In the genomic region with DNA sequence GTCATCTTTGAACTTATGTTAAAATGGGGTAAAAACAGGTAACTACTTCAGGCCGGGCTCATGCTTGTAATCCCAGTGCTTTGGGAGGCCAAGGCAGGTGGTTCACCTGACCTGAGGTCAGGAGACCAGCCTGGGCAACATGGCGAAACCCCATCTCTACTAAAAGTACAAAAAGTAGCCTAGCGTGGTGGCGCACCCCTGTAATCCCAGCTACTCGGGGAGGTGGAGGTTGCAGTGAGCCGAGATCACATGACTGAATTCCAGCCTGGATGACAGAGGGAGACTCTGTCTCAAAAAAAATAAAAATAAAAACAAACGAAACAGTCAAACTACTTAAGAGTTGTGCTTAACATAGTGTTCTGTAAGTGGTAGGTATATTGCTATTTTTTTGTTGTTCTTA, we compare ENCODE assay signal across 9 cellular contexts. TPM values are rescaled to one million over a fixed set of nuclear protein-coding genes. Genes with fewer than 3 reads are reported as not detected.
DNase-seq lines count a peak whose midpoint lies in the region; ATAC-seq, FAIRE-seq and TF ChIP-seq lines count a peak whose summit lies in the region.
"Had no signal": no experiment of that assay in that cellular context is flagged by ENCODE, and none has a peak within 500 bp of the region (broad histone marks: within the 10 kb centered on the region; RNA-seq: fewer than 3 reads in every experiment).

No MANE protein-coding gene starts in this region.

- H3K36me3 Mint-ChIP-seq in T-helper 2 cell treated with Interferon-gamma antibody and Interleukin-4, amounts not matched to agents 5 μg/mL and 100 μg/mL, for 36 hours (ENCODE audit: low read depth) = peaks cover 51% of the 10 kb centered on the region
- H3K36me3 Mint-ChIP-seq in activated naive CD8-positive, alpha-beta T cell treated with anti-CD3 and anti-CD28 coated beads, Interleukin-2, amount 10 ng/mL, durations not matched to agents 7 days and 5 days = peaks cover 34% of the 10 kb centered on the region

- H3K4me1 ChIP-seq in kidney (ENCODE audit: control insufficient read depth in 1 of 2, insufficient read depth in 1 of 2, low read depth in 1 of 2, low read length in 2 of 2) (peaks cover 0 to 3% of the 10 kb centered on the region in 2 donors), stomach (peaks cover 0 to 72% (median 47%) of the 10 kb centered on the region in 4 donors)

- no peak overlapping the region for H3K9ac ChIP-seq in kidney (ENCODE audit: low read length in 2 of 2)

- intact Hi-C loops in kidney (cut with DNase I) (no loop called here), stomach (cut with DNase I; ENCODE audit: low total_unique reads) (no loop called here)

- H3K27ac ChIP-seq in kidney (ENCODE audit: low read depth in 2 of 2, low read length in 2 of 2) (no peak overlapping the region), stomach (peak overlapping the region; percentile 2 to 100 (median 100))

- H3K4me3 ChIP-seq in kidney (ENCODE audit: low read length in 2 of 2) = peak overlapping the region; percentile 88 to 89
- peak overlapping the region; percentile 64 to 88 (median 78) for H3K4me3 ChIP-seq in stomach

- H3K27me3 Mint-ChIP-seq in T-helper 2 cell treated with Interferon-gamma antibody and Interleukin-4, amounts not matched to agents 5 μg/mL and 100 μg/mL, for 36 hours (ENCODE audit: low read depth) = peaks cover 3% of the 10 kb centered on the region
- H3K27me3 Mint-ChIP-seq in activated naive CD8-positive, alpha-beta T cell treated with anti-CD3 and anti-CD28 coated beads, Interleukin-2, amount 10 ng/mL, durations not matched to agents 7 days and 5 days = no peaks in the 10 kb centered on the region

- H3K9me3 ChIP-seq in kidney (ENCODE audit: control insufficient read depth in 1 of 2, low read length in 2 of 2) (no peaks in the 10 kb centered on the region), stomach (no peaks in the 10 kb centered on the region)

- POLR2A ChIA-PET in activated naive CD8-positive, alpha-beta T cell treated with anti-CD3 and anti-CD28 coated beads, Interleukin-2, amount 10 ng/mL, durations not matched to agents 7 days and 5 days (lab: Charles Lee) = interaction anchor here (0.6 to 1.2 kb wide), 2 partner anchors 25 to 47 kb away, joined by 3 to 5 read pairs; no protein-coding TSS in a partner anchor

- H3K4me1 Mint-ChIP-seq in T-helper 2 cell treated with Interferon-gamma antibody and Interleukin-4, amounts not matched to agents 5 μg/mL and 100 μg/mL, for 36 hours (ENCODE audit: low read depth) = peaks cover 34% of the 10 kb centered on the region
- H3K4me1 Mint-ChIP-seq in activated naive CD8-positive, alpha-beta T cell treated with anti-CD3 and anti-CD28 coated beads, Interleukin-2, amount 10 ng/mL, durations not matched to agents 7 days and 5 days = peaks cover 25% of the 10 kb centered on the region

- H3K9me3 Mint-ChIP-seq in T-helper 2 cell treated with Interferon-gamma antibody and Interleukin-4, amounts not matched to agents 5 μg/mL and 100 μg/mL, for 36 hours = no peaks in the 10 kb centered on the region
- H3K9me3 Mint-ChIP-seq in activated naive CD8-positive, alpha-beta T cell treated with anti-CD3 and anti-CD28 coated beads, Interleukin-2, amount 10 ng/mL, durations not matched to agents 7 days and 5 days = no peaks in the 10 kb centered on the region

- H3K4me3 Mint-ChIP-seq in T-helper 2 cell treated with Interferon-gamma antibody and Interleukin-4, amounts not matched to agents 5 μg/mL and 100 μg/mL, for 36 hours = peak overlapping the region; percentile 92
- H3K4me3 Mint-ChIP-seq in activated naive CD8-positive, alpha-beta T cell treated with anti-CD3 and anti-CD28 coated beads, Interleukin-2, amount 10 ng/mL, durations not matched to agents 7 days and 5 days = peak overlapping the region; percentile 92

- peak overlapping the region; percentile 99 for H3K27ac Mint-ChIP-seq in T-helper 2 cell treated with Interferon-gamma antibody and Interleukin-4, amounts not matched to agents 5 μg/mL and 100 μg/mL, for 36 hours
- peak overlapping the region; percentile 100 for H3K27ac Mint-ChIP-seq in activated naive CD8-positive, alpha-beta T cell treated with anti-CD3 and anti-CD28 coated beads, Interleukin-2, amount 10 ng/mL, durations not matched to agents 7 days and 5 days

- TF ChIP-seq POLR2A in stomach (IDR thresholded peaks at IDR 0.05) = no peak

- DNase-seq in T-helper 2 cell treated with Interferon-gamma antibody and Interleukin-4, amounts not matched to agents 5 μg/mL and 100 μg/mL, for 36 hours (ENCODE audit: low spot score) = no peak
- no peak for DNase-seq in T-helper 2 cell
- no peak for DNase-seq in activated naive CD8-positive, alpha-beta T cell treated with anti-CD3 and anti-CD28 coated beads, Interleukin-2, amount 10 ng/mL, durations not matched to agents 7 days and 5 days
- no peak for DNase-seq in kidney
- DNase-seq in stomach = no peak
- DNase-seq in SIG-M5 treated with dmso at 0.1 percent for 504 hours (lab: John Stamatoyannopoulos, UW; ENCODE audit: unreplicated experiment) = no peak
- DNase-seq in iPS-NIHi11 (ENCODE audit: low spot score) = no peak
- no peak for DNase-seq in T-helper 9 cell

- H3K36me3 ChIP-seq in kidney (ENCODE audit: control insufficient read depth in 1 of 2, insufficient read depth in 2 of 2, low read length in 2 of 2) (peaks cover 5 to 9% of the 10 kb centered on the region in 2 donors), stomach (peaks cover 3 to 38% (median 34%) of the 10 kb centered on the region in 4 donors)

- no peak for ATAC-seq in activated naive CD8-positive, alpha-beta T cell treated with anti-CD3 and anti-CD28 coated beads, Interleukin-2, amount 10 ng/mL, durations not matched to agents 7 days and 5 days (ENCODE audit: low read depth)

- WGBS in stomach, 5 donors = 13 to 55% (median 26%) methylated on average over 4 to 7 of the region's 7 CpGs

- TF ChIP-seq CTCF in kidney (IDR thresholded peaks at IDR 0.05; ENCODE audit: borderline replicate concordance, extremely low read depth, insufficient read depth) = no peak
- TF ChIP-seq CTCF in stomach (IDR thresholded peaks at IDR 0.05) = no peak

- no peaks in the 10 kb centered on the region for H3K27me3 ChIP-seq in stomach

- TF ChIP-seq EP300 in stomach (IDR thresholded peaks at IDR 0.05) = no peak

- FAIRE-seq in kidney (lab: Jason Lieb, UNC) = no peak
- FAIRE-seq: A204.1 had no signal

RNA-seq across cellular contexts. Expression of a gene that starts 2.5 kb away (rescaled TPM):
- 100 to 1,000 TPM; 213 to 225 TPM for total RNA-seq in activated naive CD8-positive, alpha-beta T cell treated with anti-CD3 and anti-CD28 coated beads, Interleukin-2, amount 10 ng/mL, durations not matched to agents 7 days and 5 days
- total RNA-seq in kidney (275 TPM), stomach (100 to 1,000 TPM in 4 of 5 donors, 10 to 100 TPM in 1; 74.7 to 434 (median 142) TPM)
- polyA plus RNA-seq in kidney (ENCODE audit: insufficient read depth, low read depth, low replicate concordance) (43.6 TPM), stomach (10 to 100 TPM; 38.3 to 86.9 (median 61.8) TPM)

Comparison
In these comparisons a context has a peak if more than half of its experiments do, and no peak if none do; other contexts are left out.
1. H3K27ac ChIP-seq: peak in stomach (5 of 5); none in kidney (0 of 2).